ENCODE assay signal across 16 cellular contexts in the genomic region with DNA sequence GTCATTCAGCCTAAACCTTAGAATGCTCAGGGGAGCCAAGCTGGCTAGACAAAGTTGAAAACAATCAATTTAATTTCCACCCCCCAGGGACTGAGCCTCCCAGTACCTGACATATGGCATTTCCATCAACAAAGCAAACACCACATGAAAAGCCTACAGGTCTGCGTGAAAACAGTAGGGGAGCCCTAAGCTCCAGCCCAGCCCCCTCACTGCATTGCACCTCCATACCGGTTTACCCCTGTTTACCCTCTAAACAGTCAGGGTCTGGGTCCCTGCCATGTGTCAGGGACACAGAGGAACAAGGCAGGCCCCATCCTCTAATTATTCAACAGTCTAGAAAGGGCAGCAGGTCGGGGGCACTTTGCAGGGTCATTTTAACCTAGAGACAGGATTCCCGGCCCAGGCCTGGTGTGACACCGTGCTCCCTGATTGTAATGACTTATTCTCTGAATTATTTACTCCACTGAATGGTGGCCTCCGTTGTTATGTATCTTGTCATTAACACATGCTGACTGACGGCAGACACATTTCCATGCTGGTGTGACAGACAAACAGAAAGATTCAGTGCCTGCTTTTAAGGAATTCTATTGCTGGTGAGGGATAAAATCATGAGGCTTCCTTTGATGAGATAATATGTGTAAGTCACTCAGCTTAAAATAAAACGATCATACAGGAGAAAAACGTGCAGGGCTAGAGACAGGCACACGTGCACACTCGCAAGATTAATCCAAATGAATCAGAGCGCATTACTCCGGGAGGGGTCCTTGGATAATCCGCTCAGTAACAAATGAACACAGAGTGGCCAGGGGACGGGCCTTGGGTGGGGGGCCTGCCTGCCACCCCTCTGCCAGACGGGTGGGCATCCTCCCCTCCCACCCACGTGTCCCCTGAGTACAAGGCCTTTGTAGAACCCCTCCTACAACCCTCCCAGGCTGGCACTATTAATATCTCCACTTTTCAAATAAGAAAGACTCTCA. TPM values are rescaled to one million over a fixed set of nuclear protein-coding genes. Genes with fewer than 3 reads are reported as not detected.
DNase-seq lines count a peak whose midpoint lies in the region; ATAC-seq, FAIRE-seq and TF ChIP-seq lines count a peak whose summit lies in the region.
"Had no signal": no experiment of that assay in that cellular context is flagged by ENCODE, and none has a peak within 500 bp of the region (broad histone marks: within the 10 kb centered on the region; RNA-seq: fewer than 3 reads in every experiment).

No MANE protein-coding gene starts in this region.

- peak; percentile 79 for DNase-seq in NCI-H82 treated with DMSO at 0.1 percent for 48 hours (lab: John Stamatoyannopoulos, UW; ENCODE audit: unreplicated experiment)
- no peak for DNase-seq in endodermal cell
- DNase-seq in tibial nerve (ENCODE audit: low spot score in 2 of 2) = no peak
- no peak for DNase-seq in SKM-1 (lab: John Stamatoyannopoulos, UW; ENCODE audit: unreplicated experiment)
- DNase-seq in small intestine = no peak
- DNase-seq: C1 segment of cervical spinal cord; central memory CD4-positive, alpha-beta T cell; mesenchymal stem cell; NCI-H1092 treated with DMSO at 0.1 percent for 48 hours; psoas muscle; stimulated activated CD4-positive, alpha-beta T cell treated with anti-CD3 and anti-CD28 coated beads, Interleukin-4, amount 100 ng/mL, for 1 hour had no signal

- no peak for FAIRE-seq in small intestine (lab: Jason Lieb, UNC)
- FAIRE-seq: TTC549 had no signal

- H3K27ac ChIP-seq in C4-2B (peak overlapping the region; percentile 85), DOHH2 (ENCODE audit: low read depth, low read length) (no peak overlapping the region), endodermal cell (ENCODE audit: low read depth, low read length) (peak overlapping the region; percentile 48), tibial nerve (no peak overlapping the region), small intestine (ENCODE audit: low read depth in 1 of 2, low read length in 1 of 2) (no peak overlapping the region)
- H3K27ac ChIP-seq: esophagus muscularis mucosa, psoas muscle had no signal

- H3K27ac Mint-ChIP-seq in endodermal cell = peak overlapping the region; percentile 77

- peaks cover 1% of the 10 kb centered on the region for H3K9me3 Mint-ChIP-seq in endodermal cell

- peaks cover 100% of the 10 kb centered on the region for H3K79me2 ChIP-seq in DOHH2 (ENCODE audit: control insufficient read depth, low read length)

- H3K4me3 Mint-ChIP-seq in endodermal cell = no peak overlapping the region

- WGBS in endodermal cell (ENCODE audit: insufficient coverage in 1 of 2, insufficient read length in 1 of 2), 2 experiments = 78 to 81% methylated on average over 15 to 17 of the region's 17 CpGs
- 75 to 80% methylated on average over 17 of the region's 17 CpGs for WGBS in tibial nerve, 2 donors
- WGBS in small intestine, 3 donors = 87 to 92% (median 91%) methylated on average over 17 of the region's 17 CpGs

- peaks cover 11% of the 10 kb centered on the region for H3K36me3 Mint-ChIP-seq in endodermal cell (ENCODE audit: low read depth)

- no peak overlapping the region for H3K9ac ChIP-seq in endodermal cell (ENCODE audit: extremely low read depth, low read length, poor library complexity, severe bottlenecking)

- H4K20me1 ChIP-seq in DOHH2 (ENCODE audit: control insufficient read depth, insufficient read depth, low read depth, low read length) = peaks cover 55% of the 10 kb centered on the region

- TF ChIP-seq CTCF in C4-2B (conservative IDR thresholded peaks at IDR 0.05) (no peak), DOHH2 (IDR thresholded peaks at IDR 0.05; ENCODE audit: low read depth, low read length, poor library complexity, severe bottlenecking) (no peak), endodermal cell (conservative IDR thresholded peaks at IDR 0.05) (no peak), tibial nerve (IDR thresholded peaks at IDR 0.05) (no peak)

- H3K4me2 ChIP-seq in DOHH2 (ENCODE audit: low read length) = peak overlapping the region; percentile 45

- H3K9me2 ChIP-seq in DOHH2 (replicated peaks; ENCODE audit: control insufficient read depth, low read length) = no peaks in the 10 kb centered on the region

- H3K36me3 ChIP-seq in DOHH2 (ENCODE audit: control insufficient read depth, low read length) = peaks cover 72% of the 10 kb centered on the region
- H3K36me3 ChIP-seq in endodermal cell (ENCODE audit: control insufficient read depth, insufficient read depth, low read length) = no peaks in the 10 kb centered on the region
- no peaks in the 10 kb centered on the region for H3K36me3 ChIP-seq in tibial nerve
- H3K36me3 ChIP-seq in small intestine (ENCODE audit: control insufficient read depth in 2 of 2, insufficient read depth in 2 of 2, low read length in 2 of 2) = no peaks in the 10 kb centered on the region
- H3K36me3 ChIP-seq: esophagus muscularis mucosa had no signal

- no peaks in the 10 kb centered on the region for H3K27me3 Mint-ChIP-seq in endodermal cell (ENCODE audit: insufficient read depth)

- H3F3A ChIP-seq in DOHH2 (ENCODE audit: control insufficient read depth, insufficient read depth) = peaks cover 3% of the 10 kb centered on the region; the same call in 1 of the 2 replicates

- peak overlapping the region; percentile 14 for H3K4me3 ChIP-seq in DOHH2 (ENCODE audit: low read length)
- H3K4me3 ChIP-seq in endodermal cell (ENCODE audit: low read length) = no peak overlapping the region
- no peak overlapping the region for H3K4me3 ChIP-seq in tibial nerve
- no peak overlapping the region for H3K4me3 ChIP-seq in small intestine (ENCODE audit: low read depth in 1 of 2, low read length in 2 of 2)
- H3K4me3 ChIP-seq: esophagus muscularis mucosa, psoas muscle had no signal

- peaks cover 93% of the 10 kb centered on the region for H3K4me1 ChIP-seq in DOHH2 (ENCODE audit: control insufficient read depth, low read length)
- peaks cover 12% of the 10 kb centered on the region for H3K4me1 ChIP-seq in endodermal cell (ENCODE audit: control insufficient read depth, insufficient read depth, low read length)
- peaks cover 0 to 20% (median 8%) of the 10 kb centered on the region in 4 donors for H3K4me1 ChIP-seq in tibial nerve
- peaks cover 10 to 11% of the 10 kb centered on the region in 2 donors for H3K4me1 ChIP-seq in small intestine (ENCODE audit: control insufficient read depth in 2 of 2, insufficient read depth in 1 of 2, low read depth in 1 of 2, low read length in 1 of 2)
- H3K4me1 ChIP-seq: psoas muscle had no signal

- peaks cover 60% of the 10 kb centered on the region for H3K4me1 Mint-ChIP-seq in endodermal cell

- no peak for TF ChIP-seq POLR2A in tibial nerve (IDR thresholded peaks at IDR 0.05)

- no peaks in the 10 kb centered on the region for H3K9me3 ChIP-seq in DOHH2 (ENCODE audit: control insufficient read depth, insufficient read depth, low read length)
- peaks cover 5% of the 10 kb centered on the region for H3K9me3 ChIP-seq in endodermal cell (ENCODE audit: control insufficient read depth, low read length)
- no peaks in the 10 kb centered on the region for H3K9me3 ChIP-seq in tibial nerve
- no peaks in the 10 kb centered on the region for H3K9me3 ChIP-seq in small intestine (ENCODE audit: control insufficient read depth, low read depth)
- H3K9me3 ChIP-seq: esophagus muscularis mucosa, psoas muscle had no signal

- TF ChIP-seq EP300 in tibial nerve (IDR thresholded peaks at IDR 0.05) = no peak

- H3K27me3 ChIP-seq in DOHH2 (ENCODE audit: control insufficient read depth, low read length) (no peaks in the 10 kb centered on the region), endodermal cell (ENCODE audit: control insufficient read depth, insufficient read depth, low read length, poor library complexity, severe bottlenecking) (no peaks in the 10 kb centered on the region), tibial nerve (peaks cover 0 to 76% of the 10 kb centered on the region in 2 donors), small intestine (ENCODE audit: control insufficient read depth in 2 of 2, insufficient read depth in 2 of 2, low read length in 2 of 2) (no peaks in the 10 kb centered on the region)

- no peak for ATAC-seq in HG02588 (IDR thresholded peaks at IDR 0.05; ENCODE audit: unreplicated experiment)
- ATAC-seq: psoas muscle had no signal

RNA-seq across cellular contexts. Expression of gene CCDC88C, which starts 23.2 kb away (rescaled TPM):
- total RNA-seq in endodermal cell = 10 to 100 TPM; 50.0 to 50.5 TPM
- 26.5 TPM for polyA plus RNA-seq in endodermal cell (2013, experiment 1 of 2)
- polyA plus RNA-seq in endodermal cell (2013, experiment 2 of 2) = 22.2 TPM
- 10 to 100 TPM in 1 of 4 donors, 1 to 10 TPM in 3; 3.6 to 12.6 (median 6.8) TPM for total RNA-seq in tibial nerve
- 10 to 100 TPM; 13.2 to 20.5 (median 16.1) TPM for polyA plus RNA-seq in small intestine

Comparison
In these comparisons a context has a peak if more than half of its experiments do, and no peak if none do; other contexts are left out.
1. H3K27ac ChIP-seq: peak in C4-2B (single experiment) and endodermal cell (single experiment); none in DOHH2 (single experiment), tibial nerve (0 of 4) and small intestine (0 of 2).